Comparison of ENCODE assay signal across 14 cellular contexts in genomic region chr1:45265244-45265643, GRCh38. TPM values are rescaled to one million over a fixed set of nuclear protein-coding genes. Genes with fewer than 3 reads are reported as not detected.
"Had no signal": no experiment of that assay in that cellular context is flagged by ENCODE, and none has a peak within 500 bp of the region (broad histone marks: within the 10 kb centered on the region; RNA-seq: fewer than 3 reads in every experiment).

No MANE protein-coding gene starts in this region.

- ATAC-seq: effector memory CD8-positive, alpha-beta T cell; foreskin keratinocyte; naive thymus-derived CD4-positive, alpha-beta T cell; upper lobe of right lung had no signal

- H3K4me3 ChIP-seq: psoas muscle, sigmoid colon, skin epidermis, suprapubic skin, tibial artery, upper lobe of right lung had no signal

- H3K27ac ChIP-seq: foreskin keratinocyte, suprapubic skin had no signal

- DNase-seq: effector memory CD8-positive, alpha-beta T cell; foreskin keratinocyte; hippocampal formation; mesendoderm; naive thymus-derived CD4-positive, alpha-beta T cell; nephron progenitor cell; psoas muscle; sigmoid colon; stimulated activated CD4-positive, alpha-beta T cell treated with anti-CD3 and anti-CD28 coated beads, Interleukin-12 subunit alpha, Interleukin-12 subunit beta, amount 100 ng/mL, for 4 hours; stimulated activated naive CD4-positive, alpha-beta T cell treated with Interleukin-2 at 50 U/mL for 16 hours; tibial artery; upper lobe of right lung had no signal

- H3K9me3 ChIP-seq: psoas muscle, suprapubic skin, tibial artery, upper lobe of right lung had no signal

- H3K27me3 ChIP-seq: foreskin keratinocyte, sigmoid colon, suprapubic skin, tibial artery, upper lobe of right lung had no signal

- H3K4me1 ChIP-seq: foreskin keratinocyte, suprapubic skin had no signal

- H3K36me3 ChIP-seq: sigmoid colon, suprapubic skin, tibial artery, upper lobe of right lung had no signal

RNA-seq across cellular contexts. Expression of gene ZSWIM5, which starts 58.8 kb away (rescaled TPM):
- total RNA-seq: foreskin keratinocyte had no signal
